Comparison of ENCODE assay signal across 8 cellular contexts in genomic region chr18:5456577-5457466, GRCh38.
DNase-seq lines count a peak whose midpoint lies in the region; ATAC-seq and TF ChIP-seq lines count a peak whose summit lies in the region.

No MANE protein-coding gene starts in this region.

- peak overlapping the region; percentile 90 for H3K27ac Mint-ChIP-seq in activated naive CD4-positive, alpha-beta T cell treated with anti-CD3 and anti-CD28 coated beads, Interleukin-2, amount 10 ng/mL, durations not matched to agents 7 days and 5 days
- H3K27ac Mint-ChIP-seq in stimulated activated memory B cell treated with anti-CD40 and anti-IgM and Interleukin-4, amounts not matched to agents 10 μg/mL and 1 μg/mL and 100 μg/mL, for 72 hours, result no peak overlapping the region
- H3K27ac Mint-ChIP-seq in Caco-2 (ENCODE audit: unreplicated experiment), result no peak overlapping the region

- no peaks in the 10 kb centered on the region for H3K36me3 Mint-ChIP-seq in activated naive CD4-positive, alpha-beta T cell treated with anti-CD3 and anti-CD28 coated beads, Interleukin-2, amount 10 ng/mL, durations not matched to agents 7 days and 5 days
- H3K36me3 Mint-ChIP-seq in stimulated activated memory B cell treated with anti-CD40 and anti-IgM and Interleukin-4, amounts not matched to agents 10 μg/mL and 1 μg/mL and 100 μg/mL, for 72 hours, result no peaks in the 10 kb centered on the region
- H3K36me3 Mint-ChIP-seq in Caco-2 (ENCODE audit: insufficient read depth, unreplicated experiment), result no peaks in the 10 kb centered on the region

- H3K4me1 ChIP-seq in HUES6 (ENCODE audit: control insufficient read depth, insufficient read depth, low read length) (peaks cover 13% of the 10 kb centered on the region), Caco-2 (no peaks in the 10 kb centered on the region)

- intact Hi-C loops in Caco-2 (cut with micrococcal nuclease; ENCODE audit: unreplicated experiment), result no loop called here

- H3K4me1 Mint-ChIP-seq in activated naive CD4-positive, alpha-beta T cell treated with anti-CD3 and anti-CD28 coated beads, Interleukin-2, amount 10 ng/mL, durations not matched to agents 7 days and 5 days, result peaks cover 21% of the 10 kb centered on the region
- no peaks in the 10 kb centered on the region for H3K4me1 Mint-ChIP-seq in stimulated activated memory B cell treated with anti-CD40 and anti-IgM and Interleukin-4, amounts not matched to agents 10 μg/mL and 1 μg/mL and 100 μg/mL, for 72 hours
- no peaks in the 10 kb centered on the region for H3K4me1 Mint-ChIP-seq in Caco-2 (ENCODE audit: low read depth, unreplicated experiment)

- no peaks in the 10 kb centered on the region for H3K9me3 Mint-ChIP-seq in activated naive CD4-positive, alpha-beta T cell treated with anti-CD3 and anti-CD28 coated beads, Interleukin-2, amount 10 ng/mL, durations not matched to agents 7 days and 5 days
- no peaks in the 10 kb centered on the region for H3K9me3 Mint-ChIP-seq in stimulated activated memory B cell treated with anti-CD40 and anti-IgM and Interleukin-4, amounts not matched to agents 10 μg/mL and 1 μg/mL and 100 μg/mL, for 72 hours
- H3K9me3 Mint-ChIP-seq in Caco-2 (ENCODE audit: unreplicated experiment), result no peaks in the 10 kb centered on the region

- peak overlapping the region; percentile 59 for H3K4me3 Mint-ChIP-seq in activated naive CD4-positive, alpha-beta T cell treated with anti-CD3 and anti-CD28 coated beads, Interleukin-2, amount 10 ng/mL, durations not matched to agents 7 days and 5 days
- peak overlapping the region; percentile 38 for H3K4me3 Mint-ChIP-seq in stimulated activated memory B cell treated with anti-CD40 and anti-IgM and Interleukin-4, amounts not matched to agents 10 μg/mL and 1 μg/mL and 100 μg/mL, for 72 hours
- no peak overlapping the region for H3K4me3 Mint-ChIP-seq in Caco-2 (ENCODE audit: unreplicated experiment)

- no peaks in the 10 kb centered on the region for H3K9me3 ChIP-seq in HUES6 (ENCODE audit: control insufficient read depth, insufficient read depth, low read depth, low read length)
- H3K9me3 ChIP-seq in Caco-2, result no peaks in the 10 kb centered on the region

- no peak for TF ChIP-seq CTCF in Caco-2 (IDR thresholded peaks at IDR 0.05; ENCODE audit: insufficient read depth in 1 of 2, low read depth in 1 of 2, low read length in 1 of 2, severe bottlenecking in 1 of 2, unreplicated experiment in 1 of 2)

- no TSS peak for BruUV-seq in Caco-2 (replicated peaks; lab: Mats Ljungman, UMichigan)

- CTCF ChIA-PET in activated naive CD4-positive, alpha-beta T cell treated with anti-CD3 and anti-CD28 coated beads, Interleukin-2, amount 10 ng/mL, durations not matched to agents 7 days and 5 days (lab: Charles Lee), result interaction anchor here (0.8 to 1.0 kb wide), 2 partner anchors 81 to 90 kb away, joined by 3 to 4 read pairs; no protein-coding TSS in a partner anchor
- CTCF ChIA-PET in Caco-2 (lab: Charles Lee), result interaction anchor here (1.1 kb wide), 1 partner anchor 90 kb away, joined by 5 read pairs; no protein-coding TSS in a partner anchor

- H3K27ac ChIP-seq in HUES6 (ENCODE audit: low read depth, low read length), result no peak overlapping the region

- peak; percentile 56 for ATAC-seq in stimulated activated memory B cell treated with anti-CD40 and anti-IgM and Interleukin-4, amounts not matched to agents 10 μg/mL and 1 μg/mL and 100 μg/mL, for 72 hours
- no peak for ATAC-seq in HG03520 (IDR thresholded peaks at IDR 0.05; ENCODE audit: unreplicated experiment)

- H3K27me3 Mint-ChIP-seq in activated naive CD4-positive, alpha-beta T cell treated with anti-CD3 and anti-CD28 coated beads, Interleukin-2, amount 10 ng/mL, durations not matched to agents 7 days and 5 days, result no peaks in the 10 kb centered on the region
- no peaks in the 10 kb centered on the region for H3K27me3 Mint-ChIP-seq in stimulated activated memory B cell treated with anti-CD40 and anti-IgM and Interleukin-4, amounts not matched to agents 10 μg/mL and 1 μg/mL and 100 μg/mL, for 72 hours
- peaks cover 5% of the 10 kb centered on the region for H3K27me3 Mint-ChIP-seq in Caco-2 (ENCODE audit: insufficient read depth, unreplicated experiment)

- DNase-seq in activated naive CD4-positive, alpha-beta T cell treated with anti-CD3 and anti-CD28 coated beads, Interleukin-2, amount 10 ng/mL, durations not matched to agents 7 days and 5 days, result no peak
- no peak for DNase-seq in activated naive CD4-positive, alpha-beta T cell treated with anti-CD3 and anti-CD28 coated beads, Interleukin-2, amount 50 U/mL, for 16 hours
- DNase-seq in amniotic stem cell (lab: John Stamatoyannopoulos, UW) (peak; percentile 8), iPS-NIHi7 (ENCODE audit: extremely low spot score) (peak; percentile 46), Caco-2 (no peak)

- no peak overlapping the region for H3K9ac ChIP-seq in HUES6 (ENCODE audit: low read length)

- POLR2A ChIA-PET in Caco-2 (lab: Charles Lee), result no interaction called here

- H3K4me3 ChIP-seq in HUES6 (ENCODE audit: low read depth, low read length) (peak overlapping the region; percentile 36), Caco-2 (ENCODE audit: low read depth, low read length) (no peak overlapping the region)

- H3K36me3 ChIP-seq in HUES6 (ENCODE audit: control insufficient read depth, insufficient read depth, low read length), result no peaks in the 10 kb centered on the region
- H3K36me3 ChIP-seq in Caco-2 (ENCODE audit: control insufficient read depth, insufficient read depth, low read length), result no peaks in the 10 kb centered on the region

- H3K27me3 ChIP-seq in HUES6 (ENCODE audit: control insufficient read depth, insufficient read depth, low read length) (no peaks in the 10 kb centered on the region), Caco-2 (replicated peaks; ENCODE audit: control insufficient read depth, insufficient read depth, low read length) (no peaks in the 10 kb centered on the region)

Comparison
In these comparisons a context has a peak if more than half of its experiments do, and no peak if none do; other contexts are left out.
1. DNase-seq: peak in amniotic stem cell (single experiment) and iPS-NIHi7 (single experiment); none in activated naive CD4-positive, alpha-beta T cell treated with anti-CD3 and anti-CD28 coated beads, Interleukin-2, amount 10 ng/mL, durations not matched to agents 7 days and 5 days (single experiment), activated naive CD4-positive, alpha-beta T cell treated with anti-CD3 and anti-CD28 coated beads, Interleukin-2, amount 50 U/mL, for 16 hours (single experiment) and Caco-2 (0 of 2).